8 cellular contexts compared by ENCODE assay signal in the genomic region with DNA sequence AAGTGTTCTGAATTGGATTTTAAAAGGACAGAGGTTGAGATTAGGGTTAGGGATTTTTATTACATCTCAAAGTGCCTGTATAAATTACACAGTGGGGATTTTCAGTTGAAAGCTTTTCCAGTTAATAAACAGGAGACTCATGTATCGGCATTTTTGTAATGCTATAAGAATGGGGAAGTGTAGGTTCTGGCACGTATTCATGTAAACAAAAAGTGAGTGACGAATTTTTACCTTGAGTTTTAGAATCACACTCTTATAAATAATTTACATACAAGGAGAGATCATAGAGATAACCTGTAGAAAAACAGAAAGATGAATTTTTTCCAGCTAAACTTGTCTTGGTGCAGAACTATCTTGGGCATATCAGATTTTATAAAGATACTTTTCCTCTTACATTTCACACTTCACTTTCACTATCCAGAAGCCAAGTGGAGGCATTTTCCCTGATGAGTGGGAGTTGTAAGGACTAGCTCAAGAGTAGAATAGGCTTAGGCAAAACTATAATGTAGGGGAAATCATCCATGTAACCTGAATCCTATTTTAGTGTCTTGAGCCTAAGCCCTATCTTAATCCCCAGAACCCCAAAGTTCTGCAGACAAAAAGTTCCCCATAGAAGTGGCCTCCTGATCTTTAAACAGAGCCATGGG. TPM values are rescaled to one million over a fixed set of nuclear protein-coding genes. Genes with fewer than 3 reads are reported as not detected.
DNase-seq lines count a peak whose midpoint lies in the region; ATAC-seq and TF ChIP-seq lines count a peak whose summit lies in the region.

No MANE protein-coding gene starts in this region.

- H3K27me3 Mint-ChIP-seq in Calu3 (ENCODE audit: unreplicated experiment), result no peaks in the 10 kb centered on the region
- H3K27me3 Mint-ChIP-seq in naive B cell, result no peaks in the 10 kb centered on the region

- H3K4me3 Mint-ChIP-seq in Calu3 (ENCODE audit: low read depth, unreplicated experiment), result peak overlapping the region; percentile 2
- H3K4me3 Mint-ChIP-seq in naive B cell, result peak overlapping the region; percentile 61 to 88 (median 82)

- H4K20me1 ChIP-seq in Karpas-422 (ENCODE audit: insufficient read depth, low read depth, low read length), result no peaks in the 10 kb centered on the region

- TF ChIP-seq CTCF in Calu3 (IDR thresholded peaks at IDR 0.05; ENCODE audit: unreplicated experiment) (no peak), astrocyte of the spinal cord (IDR thresholded peaks at IDR 0.05; ENCODE audit: low read depth, low read length) (no peak)

- H3K27ac Mint-ChIP-seq in Calu3 (ENCODE audit: unreplicated experiment) (peak overlapping the region; percentile 56), naive B cell (peak overlapping the region; percentile 97 to 100 (median 98))

- no peak overlapping the region for H3K27ac ChIP-seq in Karpas-422 (ENCODE audit: low read length)

- H3K4me1 ChIP-seq in Karpas-422 (ENCODE audit: low read length), result peaks cover 54% of the 10 kb centered on the region

- H3K4me2 ChIP-seq in Karpas-422 (ENCODE audit: low read depth, low read length, poor library complexity, severe bottlenecking), result peak overlapping the region; percentile 52

- H3K4me3 ChIP-seq in Karpas-422 (ENCODE audit: low read length), result peak overlapping the region; percentile 6; the same call in 1 of the 2 replicates
- no peak overlapping the region for H3K4me3 ChIP-seq in astrocyte of the spinal cord (ENCODE audit: low read depth, low read length)

- H3K36me3 Mint-ChIP-seq in Calu3 (ENCODE audit: insufficient read depth, unreplicated experiment), result peaks cover 22% of the 10 kb centered on the region
- peaks cover 32 to 41% of the 10 kb centered on the region in 2 donors for H3K36me3 Mint-ChIP-seq in naive B cell

- BruUV-seq in Calu3 (replicated peaks; lab: Mats Ljungman, UMichigan), result TSS peak; percentile 64

- peaks cover 73% of the 10 kb centered on the region for H3K4me1 Mint-ChIP-seq in Calu3 (ENCODE audit: low read depth, unreplicated experiment)
- H3K4me1 Mint-ChIP-seq in naive B cell, result peaks cover 82 to 99% (median 98%) of the 10 kb centered on the region in 3 donors

- H3K79me2 ChIP-seq in Karpas-422 (ENCODE audit: low read length), result no peaks in the 10 kb centered on the region

- intact Hi-C loops in Calu3 (cut with micrococcal nuclease; ENCODE audit: unreplicated experiment), result loop anchor here (5.0 to 10.0 kb wide), 2 partner anchors 36 to 138 kb away; no protein-coding TSS in a partner anchor

- CTCF ChIA-PET in Calu3 (lab: Charles Lee), result interaction anchor here (0.5 to 2.9 kb wide), 3 partner anchors 28 to 34 kb away, joined by 3 to 7 read pairs (median 6); no protein-coding TSS in a partner anchor

- DNase-seq in Calu3 (no peak), Karpas-422 (no peak), astrocyte of the spinal cord (ENCODE audit: low read depth, low spot score) (peak; percentile 54), naive B cell (peak; percentile 36), SHP77 (lab: John Stamatoyannopoulos, UW) (no peak), RPMI8226 (no peak), DMS79 treated with DMSO at 0.1 percent for 48 hours (lab: John Stamatoyannopoulos, UW) (no peak)

- in situ Hi-C loops in astrocyte of the spinal cord (cut with HindIII; ENCODE audit: low sequenced_read_pairs), result no loop called here

- no peaks in the 10 kb centered on the region for H3K9me2 ChIP-seq in Karpas-422 (replicated peaks; ENCODE audit: insufficient read depth, low read length)

- no peaks in the 10 kb centered on the region for H3K27me3 ChIP-seq in Karpas-422 (ENCODE audit: low read length)

- no peak overlapping the region for H3K9ac ChIP-seq in Karpas-422 (ENCODE audit: low read length)

- no peaks in the 10 kb centered on the region for H3K36me3 ChIP-seq in Karpas-422 (ENCODE audit: insufficient read depth, low read length)

- ATAC-seq in naive B cell (ENCODE audit: low read depth in 2 of 2) (peak; percentile 12 to 15), HG02885 (IDR thresholded peaks at IDR 0.05; ENCODE audit: poor library complexity, unreplicated experiment) (no peak)

- H3K9me3 Mint-ChIP-seq in Calu3 (ENCODE audit: low read depth, unreplicated experiment), result peaks cover 5% of the 10 kb centered on the region
- H3K9me3 Mint-ChIP-seq in naive B cell, result peaks cover 0 to 5% (median 0%) of the 10 kb centered on the region in 7 donors

- H3K9me3 ChIP-seq in Karpas-422 (ENCODE audit: low read length), result no peaks in the 10 kb centered on the region

- no peak overlapping the region for H2AFZ ChIP-seq in Karpas-422 (ENCODE audit: low read length)

RNA-seq across cellular contexts. Expression of gene CD47, which starts 42.0 kb away (rescaled TPM):
- total RNA-seq in Calu3 (2022), result 174 and 216 TPM in 2 replicates
- 119 and 180 TPM in 2 replicates for total RNA-seq in Karpas-422 (2014; rRNA removed; shearing (Covaris generic); ENCODE audit: low replicate concordance)
- 100 to 1,000 TPM; 219 to 439 (median 284) TPM for polyA plus RNA-seq in naive B cell (ENCODE audit: low read depth in 6 of 6)

Comparison
In these comparisons a context has a peak if more than half of its experiments do, and no peak if none do; other contexts are left out.
1. DNase-seq: peak in astrocyte of the spinal cord (single experiment) and naive B cell (single experiment); none in Calu3 (single experiment), Karpas-422 (single experiment), SHP77 (0 of 2), RPMI8226 (single experiment) and DMS79 treated with DMSO at 0.1 percent for 48 hours (single experiment).